ENCODE assay signal across 37 cellular contexts in the genomic region with DNA sequence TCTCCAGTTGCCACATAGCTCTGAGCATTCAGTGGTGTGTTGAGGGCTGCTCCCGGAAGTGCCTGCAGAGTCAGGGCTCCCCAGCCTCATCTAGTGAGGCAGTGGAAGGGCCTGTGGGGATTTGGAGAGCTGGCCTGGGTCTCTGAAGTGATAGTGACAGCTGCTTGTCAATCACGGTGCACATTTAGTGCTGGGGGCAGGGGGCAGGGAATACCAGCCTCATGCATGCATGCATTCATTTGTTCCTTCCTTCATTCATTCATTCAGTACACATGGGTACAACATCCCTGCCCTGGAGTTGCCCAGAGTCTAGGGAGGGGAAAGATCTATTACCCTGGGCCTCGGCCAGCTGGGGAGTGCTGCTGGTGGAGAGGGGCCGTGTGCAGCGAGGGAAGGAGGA. TPM values are rescaled to one million over a fixed set of nuclear protein-coding genes. Genes with fewer than 3 reads are reported as not detected.
"Had no signal": no experiment of that assay in that cellular context is flagged by ENCODE, and none has a peak within 500 bp of the region (broad histone marks: within the 10 kb centered on the region; RNA-seq: fewer than 3 reads in every experiment).

No MANE protein-coding gene starts in this region.

- ATAC-seq: activated CD4-positive, alpha-beta T cell treated with anti-CD3 and anti-CD28 coated beads for 36 hours; activated CD4-positive, CD25-positive, alpha-beta regulatory T cell treated with anti-CD3 and anti-CD28 coated beads, Interleukin-2, amount 50 U/mL, for 24 hours; activated naive CD4-positive, alpha-beta T cell treated with anti-CD3 and anti-CD28 coated beads, Interleukin-2, amount 50 U/mL, for 72 hours; activated T-cell treated with anti-CD3 and anti-CD28 coated beads, Interleukin-2, amount 50 U/mL, for 4 hours; body of pancreas; PC-3; WTC11 had no signal

- H3K4me2 ChIP-seq: KMS-11, SK-N-SH had no signal

- H3K9me3 ChIP-seq: adrenal gland, body of pancreas, breast epithelium, Peyer's patch, SJSA1, SK-N-SH had no signal

- H3K4me1 ChIP-seq: adrenal gland, body of pancreas, breast epithelium, Peyer's patch, SJSA1 had no signal

- H3K27me3 ChIP-seq: adrenal gland, body of pancreas, breast epithelium, Peyer's patch had no signal

- H3K27ac ChIP-seq: adrenal gland, body of pancreas, breast epithelium, KMS-11, Peyer's patch, SJSA1 had no signal

- H3K9ac ChIP-seq: KMS-11, SK-N-SH had no signal

- H3K4me3 ChIP-seq: adrenal gland, body of pancreas, breast epithelium, Peyer's patch, SJSA1 had no signal

- FAIRE-seq: astrocyte, TTC549 had no signal

- DNase-seq: activated CD4-positive, alpha-beta T cell treated with anti-CD3 and anti-CD28 coated beads for 36 hours; activated CD4-positive, alpha-beta T cell treated with anti-CD3 and anti-CD28 coated beads, Interleukin-2, amount 10 ng/mL, durations not matched to agents 7 days and 5 days; activated CD4-positive, alpha-beta T cell treated with anti-CD3 and anti-CD28 coated beads, Interleukin-2, amount 50 U/mL, for 48 hours; activated CD8-positive, alpha-beta memory T cell treated with anti-CD3 and anti-CD28 coated beads, Interleukin-2, amount 50 U/mL, for 4 hours; activated gamma-delta T cell treated with Interleukin-2 at 50 U/mL for 16 hours; activated naive CD4-positive, alpha-beta T cell treated with anti-CD3 and anti-CD28 coated beads for 36 hours; activated T-cell treated with anti-CD3 and anti-CD28 coated beads for 4 hours; activated T-cell treated with anti-CD3 and anti-CD28 coated beads, Interleukin-2, amount 50 U/mL, for 4 hours; adrenal gland; body of pancreas; MM.1S; MV-4-11; NCI-H1092; NCI-H1436 treated with DMSO at 0.1 percent for 48 hours; NCI-H1694 treated with DMSO at 0.1 percent for 48 hours; NCI-H2029; NCI-H345; NCI-H524 treated with DMSO at 0.1 percent for 48 hours; NCI-H748 treated with DMSO at 0.1 percent for 48 hours; NK-92 treated with Interleukin-12 subunit alpha and Interleukin-12 subunit beta, amount 100 ng/mL, for 24 hours; PC-3; Peyer's patch; RPMI8226; SHP77 treated with DMSO at 0.1 percent for 48 hours; SK-N-SH had no signal

- H3K36me3 ChIP-seq: adrenal gland, breast epithelium, Peyer's patch, SJSA1 had no signal

RNA-seq across cellular contexts. Expression of a gene that starts 11.3 kb away (rescaled TPM):
- total RNA-seq: activated CD4-positive, alpha-beta T cell treated with anti-CD3 and anti-CD28 coated beads for 36 hours; activated CD4-positive, alpha-beta T cell treated with anti-CD3 and anti-CD28 coated beads, Interleukin-2, amount 10 ng/mL, durations not matched to agents 7 days and 5 days; activated naive CD4-positive, alpha-beta T cell treated with anti-CD3 and anti-CD28 coated beads for 36 hours; activated naive CD4-positive, alpha-beta T cell treated with anti-CD3 and anti-CD28 coated beads, Interleukin-2, amount 50 U/mL, for 72 hours; activated T-cell treated with anti-CD3 and anti-CD28 coated beads, Interleukin-2, amount 50 U/mL, for 4 hours; activated T-helper 1 cell treated with anti-CD3 and anti-CD28 coated beads, Interleukin-12 subunit alpha, Interleukin-12 subunit beta, Interleukin-2, Interleukin-4 antibody, amounts not matched to agents 30 ng/mL and 10 ng/mL and 1 ng/mL, durations not matched to agents 14 hours and 24 hours and 36 hours; adrenal gland; astrocyte; body of pancreas; breast epithelium; cardiac septum; LHCN-M2; NCI-H460; PC-3; Peyer's patch; SJSA1; WTC11 had no signal
- polyA plus RNA-seq: adrenal gland, SK-N-SH had no signal
